Comparison of ENCODE assay signal across 2 cellular contexts in the genomic region with DNA sequence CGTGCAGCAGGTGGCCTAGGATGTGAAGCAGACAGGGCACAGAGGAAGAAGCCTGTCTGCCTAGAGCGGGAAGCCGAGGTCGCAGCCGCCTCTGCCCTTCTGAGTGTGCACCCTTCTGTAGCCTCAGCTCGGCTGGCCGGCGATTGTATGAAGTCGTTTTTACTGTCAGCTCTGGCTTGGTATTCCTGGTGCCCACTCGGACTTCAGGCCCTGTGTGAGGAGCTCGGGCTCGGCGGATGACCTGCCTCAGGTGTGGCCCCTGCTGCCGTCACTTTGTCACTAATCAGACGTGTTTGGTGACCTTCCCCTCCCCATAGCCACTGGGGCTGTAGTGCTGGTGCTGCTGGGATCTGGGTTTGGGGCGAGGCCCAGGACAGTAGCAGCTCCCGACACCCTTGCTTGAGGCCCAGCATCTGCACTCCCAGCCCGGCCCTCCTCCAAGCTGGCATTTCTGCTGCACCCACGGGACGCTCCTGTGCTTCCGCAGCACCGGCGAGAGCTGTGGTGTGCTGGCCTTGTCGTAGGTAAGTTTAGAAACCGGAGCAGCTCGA.
TF ChIP-seq lines count a peak whose summit lies in the region.

No MANE protein-coding gene starts in this region.

TF ChIP-seq in liver, 16 proteins besides CTCF, POLR2A, EP300 and RAD21:
- TF ChIP-seq HNF4G (IDR thresholded peaks at IDR 0.05) = no peak
- TF ChIP-seq, protein P1, sequence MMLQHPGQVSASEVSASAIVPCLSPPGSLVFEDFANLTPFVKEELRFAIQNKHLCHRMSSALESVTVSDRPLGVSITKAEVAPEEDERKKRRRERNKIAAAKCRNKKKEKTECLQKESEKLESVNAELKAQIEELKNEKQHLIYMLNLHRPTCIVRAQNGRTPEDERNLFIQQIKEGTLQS (IDR thresholded peaks at IDR 0.05) = no peak
- no peak for TF ChIP-seq SP1 (IDR thresholded peaks at IDR 0.05)
- TF ChIP-seq NR2F2 (IDR thresholded peaks at IDR 0.05) = no peak
- TF ChIP-seq EGR1 (IDR thresholded peaks at IDR 0.05; ENCODE audit: low read depth in 2 of 2) = no peak
- TF ChIP-seq, protein P2, sequence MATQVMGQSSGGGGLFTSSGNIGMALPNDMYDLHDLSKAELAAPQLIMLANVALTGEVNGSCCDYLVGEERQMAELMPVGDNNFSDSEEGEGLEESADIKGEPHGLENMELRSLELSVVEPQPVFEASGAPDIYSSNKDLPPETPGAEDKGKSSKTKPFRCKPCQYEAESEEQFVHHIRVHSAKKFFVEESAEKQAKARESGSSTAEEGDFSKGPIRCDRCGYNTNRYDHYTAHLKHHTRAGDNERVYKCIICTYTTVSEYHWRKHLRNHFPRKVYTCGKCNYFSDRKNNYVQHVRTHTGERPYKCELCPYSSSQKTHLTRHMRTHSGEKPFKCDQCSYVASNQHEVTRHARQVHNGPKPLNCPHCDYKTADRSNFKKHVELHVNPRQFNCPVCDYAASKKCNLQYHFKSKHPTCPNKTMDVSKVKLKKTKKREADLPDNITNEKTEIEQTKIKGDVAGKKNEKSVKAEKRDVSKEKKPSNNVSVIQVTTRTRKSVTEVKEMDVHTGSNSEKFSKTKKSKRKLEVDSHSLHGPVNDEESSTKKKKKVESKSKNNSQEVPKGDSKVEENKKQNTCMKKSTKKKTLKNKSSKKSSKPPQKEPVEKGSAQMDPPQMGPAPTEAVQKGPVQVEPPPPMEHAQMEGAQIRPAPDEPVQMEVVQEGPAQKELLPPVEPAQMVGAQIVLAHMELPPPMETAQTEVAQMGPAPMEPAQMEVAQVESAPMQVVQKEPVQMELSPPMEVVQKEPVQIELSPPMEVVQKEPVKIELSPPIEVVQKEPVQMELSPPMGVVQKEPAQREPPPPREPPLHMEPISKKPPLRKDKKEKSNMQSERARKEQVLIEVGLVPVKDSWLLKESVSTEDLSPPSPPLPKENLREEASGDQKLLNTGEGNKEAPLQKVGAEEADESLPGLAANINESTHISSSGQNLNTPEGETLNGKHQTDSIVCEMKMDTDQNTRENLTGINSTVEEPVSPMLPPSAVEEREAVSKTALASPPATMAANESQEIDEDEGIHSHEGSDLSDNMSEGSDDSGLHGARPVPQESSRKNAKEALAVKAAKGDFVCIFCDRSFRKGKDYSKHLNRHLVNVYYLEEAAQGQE (IDR thresholded peaks at IDR 0.05) = no peak
- no peak for TF ChIP-seq GABPA (IDR thresholded peaks at IDR 0.05 in 1 of 2, conservative IDR thresholded peaks at IDR 0.05 in 1 of 2)
- no peak for TF ChIP-seq JUND (IDR thresholded peaks at IDR 0.05)
- TF ChIP-seq FOXA1 (IDR thresholded peaks at IDR 0.05) = no peak
- no peak for TF ChIP-seq RXRA (IDR thresholded peaks at IDR 0.05)
- TF ChIP-seq YY1 (IDR thresholded peaks at IDR 0.05) = no peak
- TF ChIP-seq, protein P3, sequence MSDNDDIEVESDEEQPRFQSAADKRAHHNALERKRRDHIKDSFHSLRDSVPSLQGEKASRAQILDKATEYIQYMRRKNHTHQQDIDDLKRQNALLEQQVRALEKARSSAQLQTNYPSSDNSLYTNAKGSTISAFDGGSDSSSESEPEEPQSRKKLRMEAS (IDR thresholded peaks at IDR 0.05) = no peak
- TF ChIP-seq, protein P4, sequence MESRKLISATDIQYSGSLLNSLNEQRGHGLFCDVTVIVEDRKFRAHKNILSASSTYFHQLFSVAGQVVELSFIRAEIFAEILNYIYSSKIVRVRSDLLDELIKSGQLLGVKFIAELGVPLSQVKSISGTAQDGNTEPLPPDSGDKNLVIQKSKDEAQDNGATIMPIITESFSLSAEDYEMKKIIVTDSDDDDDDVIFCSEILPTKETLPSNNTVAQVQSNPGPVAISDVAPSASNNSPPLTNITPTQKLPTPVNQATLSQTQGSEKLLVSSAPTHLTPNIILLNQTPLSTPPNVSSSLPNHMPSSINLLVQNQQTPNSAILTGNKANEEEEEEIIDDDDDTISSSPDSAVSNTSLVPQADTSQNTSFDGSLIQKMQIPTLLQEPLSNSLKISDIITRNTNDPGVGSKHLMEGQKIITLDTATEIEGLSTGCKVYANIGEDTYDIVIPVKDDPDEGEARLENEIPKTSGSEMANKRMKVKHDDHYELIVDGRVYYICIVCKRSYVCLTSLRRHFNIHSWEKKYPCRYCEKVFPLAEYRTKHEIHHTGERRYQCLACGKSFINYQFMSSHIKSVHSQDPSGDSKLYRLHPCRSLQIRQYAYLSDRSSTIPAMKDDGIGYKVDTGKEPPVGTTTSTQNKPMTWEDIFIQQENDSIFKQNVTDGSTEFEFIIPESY (IDR thresholded peaks at IDR 0.05) = no peak
- TF ChIP-seq HNF4A (conservative IDR thresholded peaks at IDR 0.05) = no peak
- no peak for TF ChIP-seq TAF1 (conservative IDR thresholded peaks at IDR 0.05)
- no peak for TF ChIP-seq FOXA2 (IDR thresholded peaks at IDR 0.05)
TF ChIP-seq in liver: peak in this region for 0.

TF ChIP-seq in HepG2, 621 proteins besides CTCF, POLR2A, EP300 and RAD21:
- TF ChIP-seq NCOR1 (IDR thresholded peaks at IDR 0.05; ENCODE audit: borderline replicate concordance, low read length) (no peak), ZNF205 (CRISPR knock-in tag; IDR thresholded peaks at IDR 0.05) (no peak), HNF4A (CRISPR knock-in tag; IDR thresholded peaks at IDR 0.05) (no peak)
